1 cellular context compared by ENCODE assay signal in genomic region chr7:5527387-5528070, GRCh38.
TF ChIP-seq lines count a peak whose summit lies in the region.

No MANE protein-coding gene starts in this region.

TF ChIP-seq in HepG2, 621 proteins besides CTCF, POLR2A, EP300 and RAD21:
- TF ChIP-seq ZBTB38 (CRISPR knock-in tag; IDR thresholded peaks at IDR 0.05) (peak; percentile 91), ZNF501 (CRISPR knock-in tag; IDR thresholded peaks at IDR 0.05) (peak; percentile 20; the same call in 1 of the 2 replicates), ZNF572 (CRISPR knock-in tag; IDR thresholded peaks at IDR 0.05) (0 out of 2 replicates have a peak, but pooled peaks have one; percentile 27)
